ENCODE assay signal across 1 cellular context in genomic region chr9:124015091-124015660, GRCh38.
A peak's percentile ranks its signal among the peaks of the same experiment; 100 is the strongest.
TF ChIP-seq lines count a peak whose summit lies in the region.

No MANE protein-coding gene starts in this region.

TF ChIP-seq in K562, 482 proteins besides CTCF, POLR2A, EP300 and RAD21:
- TF ChIP-seq ZBTB33 (CRISPR knock-in tag; IDR thresholded peaks at IDR 0.05) (peak; percentile 86), CREB3 (tag; conservative IDR thresholded peaks at IDR 0.05; ENCODE audit: low read depth) (no peak)
